Comparison of ENCODE assay signal across 8 cellular contexts in the genomic region with DNA sequence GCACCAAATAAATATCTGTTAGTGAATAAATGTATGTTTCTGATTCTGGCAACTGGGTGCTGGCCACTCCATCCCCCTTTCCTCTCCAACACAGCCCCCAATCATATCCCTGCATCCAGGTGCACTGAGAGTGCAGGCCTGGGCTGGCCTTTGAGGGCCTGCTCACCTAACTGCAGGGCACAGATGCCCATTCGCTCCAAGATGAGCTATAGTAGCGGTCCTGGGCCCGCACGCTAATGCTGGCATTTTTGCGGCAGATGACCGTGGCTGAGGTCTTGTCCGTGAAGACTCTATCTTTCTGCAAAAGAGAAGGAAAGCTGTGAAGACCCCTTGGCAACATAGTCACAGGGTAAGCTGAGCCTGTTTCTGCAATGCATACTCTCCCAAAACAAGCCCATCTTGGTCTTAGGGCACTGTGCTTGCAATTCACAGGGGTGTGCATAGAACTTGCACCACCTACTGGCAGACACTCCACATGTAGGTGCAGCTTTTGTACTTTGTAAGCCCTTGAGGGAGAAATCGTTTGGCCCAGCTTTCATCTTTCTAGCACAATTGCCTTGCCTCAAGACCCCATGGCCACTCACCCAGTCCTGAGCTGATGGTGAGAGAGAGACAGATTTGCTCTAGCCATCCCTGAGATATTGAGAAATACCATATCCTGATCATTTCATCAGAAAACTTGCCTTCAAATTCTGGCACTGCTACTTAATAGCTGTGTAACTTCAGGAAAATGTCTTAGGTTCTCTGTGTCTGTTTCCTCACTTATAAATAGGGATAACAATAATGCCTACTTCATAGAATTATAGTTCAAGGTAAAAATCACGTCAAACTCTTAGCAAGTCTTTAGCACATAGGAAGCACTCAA. TPM values are rescaled to one million over a fixed set of nuclear protein-coding genes. Genes with fewer than 3 reads are reported as not detected.
A peak's percentile ranks its signal among the peaks of the same experiment; 100 is the strongest.
DNase-seq lines count a peak whose midpoint lies in the region; ATAC-seq and TF ChIP-seq lines count a peak whose summit lies in the region.

No MANE protein-coding gene starts in this region.

- intact Hi-C loops in PC-9 (cut with micrococcal nuclease; ENCODE audit: unreplicated experiment): loop anchor here (1.0 kb wide), 2 partner anchors 30 to 159 kb away; no protein-coding TSS in a partner anchor

- no peak overlapping the region for H3K27ac Mint-ChIP-seq in stimulated activated memory B cell treated with anti-CD40 and anti-IgM and Interleukin-4, amounts not matched to agents 10 μg/mL and 1 μg/mL and 100 μg/mL, for 72 hours

- no TSS peak for BruUV-seq in PC-9 (replicated peaks; lab: Mats Ljungman, UMichigan)

- POLR2A ChIA-PET in HEK293 (lab: Yijun Ruan, JAX): interaction anchor here (1.0 to 1.2 kb wide), 2 partner anchors 30 to 160 kb away, joined by 3 to 4 read pairs; no protein-coding TSS in a partner anchor
- POLR2A ChIA-PET in PC-9 (lab: Charles Lee; ENCODE audit: unreplicated experiment): no interaction called here

- H3K9me2 ChIP-seq in PC-9 (ENCODE audit: insufficient read depth): no peaks in the 10 kb centered on the region

- H3K27me3 ChIP-seq in PC-9 (ENCODE audit: insufficient read depth, low read depth): no peaks in the 10 kb centered on the region
- no peaks in the 10 kb centered on the region for H3K27me3 ChIP-seq in kidney epithelial cell (ENCODE audit: control insufficient read depth, insufficient read depth, low read length)

- no peak overlapping the region for H3K4me3 Mint-ChIP-seq in stimulated activated memory B cell treated with anti-CD40 and anti-IgM and Interleukin-4, amounts not matched to agents 10 μg/mL and 1 μg/mL and 100 μg/mL, for 72 hours

- H3K4me3 ChIP-seq in HEK293 (ENCODE audit: low read depth, low read length) (no peak overlapping the region), PC-9 (no peak overlapping the region), astrocyte of the cerebellum (ENCODE audit: low read depth, low read length) (no peak overlapping the region), kidney epithelial cell (ENCODE audit: low read depth, low read length) (no peak overlapping the region)

- H3F3A ChIP-seq in PC-9 (ENCODE audit: insufficient read depth, low read depth): no peaks in the 10 kb centered on the region

- H3K27me3 Mint-ChIP-seq in stimulated activated memory B cell treated with anti-CD40 and anti-IgM and Interleukin-4, amounts not matched to agents 10 μg/mL and 1 μg/mL and 100 μg/mL, for 72 hours: no peaks in the 10 kb centered on the region

- H3K4me1 Mint-ChIP-seq in stimulated activated memory B cell treated with anti-CD40 and anti-IgM and Interleukin-4, amounts not matched to agents 10 μg/mL and 1 μg/mL and 100 μg/mL, for 72 hours: no peaks in the 10 kb centered on the region

- H4K20me1 ChIP-seq in PC-9 (ENCODE audit: insufficient read depth): no peaks in the 10 kb centered on the region

- H3K9me3 ChIP-seq in HEK293 (ENCODE audit: control insufficient read depth, insufficient read depth, low read depth, low read length) (no peaks in the 10 kb centered on the region), PC-9 (ENCODE audit: insufficient read depth, low read depth) (no peaks in the 10 kb centered on the region)

- no peaks in the 10 kb centered on the region for H3K9me3 Mint-ChIP-seq in stimulated activated memory B cell treated with anti-CD40 and anti-IgM and Interleukin-4, amounts not matched to agents 10 μg/mL and 1 μg/mL and 100 μg/mL, for 72 hours

- H3K4me2 ChIP-seq in PC-9: no peak overlapping the region

- H3K79me2 ChIP-seq in PC-9 (ENCODE audit: low read depth): no peaks in the 10 kb centered on the region

- no peaks in the 10 kb centered on the region for H3K4me1 ChIP-seq in HEK293 (ENCODE audit: control insufficient read depth, insufficient read depth, low read length)
- H3K4me1 ChIP-seq in PC-9 (replicated peaks; ENCODE audit: insufficient read depth): no peaks in the 10 kb centered on the region

- H3K27ac ChIP-seq in HEK293 (ENCODE audit: extremely low read depth, low read depth, low read length) (no peak overlapping the region), PC-9 (no peak overlapping the region)

- no peak overlapping the region for H2AFZ ChIP-seq in PC-9

- in situ Hi-C loops in astrocyte of the cerebellum (cut with HindIII; ENCODE audit: low sequenced_read_pairs): no loop called here

- no peaks in the 10 kb centered on the region for H3K36me3 Mint-ChIP-seq in stimulated activated memory B cell treated with anti-CD40 and anti-IgM and Interleukin-4, amounts not matched to agents 10 μg/mL and 1 μg/mL and 100 μg/mL, for 72 hours

- H3K36me3 ChIP-seq in HEK293 (ENCODE audit: control insufficient read depth in 2 of 2, insufficient read depth in 1 of 2, low read length in 2 of 2) (no peaks in the 10 kb centered on the region), PC-9 (ENCODE audit: low read depth) (no peaks in the 10 kb centered on the region), kidney epithelial cell (ENCODE audit: control insufficient read depth, insufficient read depth, low read length) (no peaks in the 10 kb centered on the region)

- ATAC-seq in stimulated activated memory B cell treated with anti-CD40 and anti-IgM and Interleukin-4, amounts not matched to agents 10 μg/mL and 1 μg/mL and 100 μg/mL, for 72 hours: peak; percentile 51

- DNase-seq in NCI-H2081 (lab: John Stamatoyannopoulos, UW) (peak; percentile 5 to 41), NCI-H2081 treated with DMSO at 0.1 percent for 48 hours (lab: John Stamatoyannopoulos, UW) (no peak), PC-9 (peak in 1 of 2 experiments; percentile 26), astrocyte of the cerebellum (ENCODE audit: low read depth) (peak; percentile 45), kidney epithelial cell (ENCODE audit: low read depth) (no peak), SHP77 treated with DMSO at 0.1 percent for 48 hours (lab: John Stamatoyannopoulos, UW) (no peak)

- TF ChIP-seq CTCF in HEK293 (tag by site-specific recombination; IDR thresholded peaks at IDR 0.05) (peak; percentile 73), PC-9 (conservative IDR thresholded peaks at IDR 0.05) (peak; percentile 67), astrocyte of the cerebellum (IDR thresholded peaks at IDR 0.05; ENCODE audit: low read depth, low read length, missing control alignments) (peak; percentile 89), kidney epithelial cell (IDR thresholded peaks at IDR 0.05; ENCODE audit: insufficient read depth, low read length, poor library complexity, severe bottlenecking) (peak; percentile 76)

- CTCF ChIA-PET in HEK293 (lab: Yijun Ruan, JAX) (interaction anchor here (0.7 to 3.5 kb wide), 30 partner anchors 8 to 1078 kb away, joined by 3 to 68 read pairs (median 4); partner anchors contain the start of gene IL12B), PC-9 (lab: Charles Lee) (interaction anchor here (0.6 to 2.0 kb wide), 6 partner anchors 28 to 771 kb away, joined by 3 to 13 read pairs (median 7); no protein-coding TSS in a partner anchor)

TF ChIP-seq in HEK293, 187 proteins besides CTCF, POLR2A, EP300 and RAD21:
- TF ChIP-seq ZSCAN30 (tag by site-specific recombination; IDR thresholded peaks at IDR 0.05): 0 out of 2 replicates have a peak, but pooled peaks have one; percentile 23
- 0 out of 2 replicates have a peak, but pooled peaks have one; percentile 11 for TF ChIP-seq ZNF768 (tag by site-specific recombination; IDR thresholded peaks at IDR 0.05)
- TF ChIP-seq, protein P1, sequence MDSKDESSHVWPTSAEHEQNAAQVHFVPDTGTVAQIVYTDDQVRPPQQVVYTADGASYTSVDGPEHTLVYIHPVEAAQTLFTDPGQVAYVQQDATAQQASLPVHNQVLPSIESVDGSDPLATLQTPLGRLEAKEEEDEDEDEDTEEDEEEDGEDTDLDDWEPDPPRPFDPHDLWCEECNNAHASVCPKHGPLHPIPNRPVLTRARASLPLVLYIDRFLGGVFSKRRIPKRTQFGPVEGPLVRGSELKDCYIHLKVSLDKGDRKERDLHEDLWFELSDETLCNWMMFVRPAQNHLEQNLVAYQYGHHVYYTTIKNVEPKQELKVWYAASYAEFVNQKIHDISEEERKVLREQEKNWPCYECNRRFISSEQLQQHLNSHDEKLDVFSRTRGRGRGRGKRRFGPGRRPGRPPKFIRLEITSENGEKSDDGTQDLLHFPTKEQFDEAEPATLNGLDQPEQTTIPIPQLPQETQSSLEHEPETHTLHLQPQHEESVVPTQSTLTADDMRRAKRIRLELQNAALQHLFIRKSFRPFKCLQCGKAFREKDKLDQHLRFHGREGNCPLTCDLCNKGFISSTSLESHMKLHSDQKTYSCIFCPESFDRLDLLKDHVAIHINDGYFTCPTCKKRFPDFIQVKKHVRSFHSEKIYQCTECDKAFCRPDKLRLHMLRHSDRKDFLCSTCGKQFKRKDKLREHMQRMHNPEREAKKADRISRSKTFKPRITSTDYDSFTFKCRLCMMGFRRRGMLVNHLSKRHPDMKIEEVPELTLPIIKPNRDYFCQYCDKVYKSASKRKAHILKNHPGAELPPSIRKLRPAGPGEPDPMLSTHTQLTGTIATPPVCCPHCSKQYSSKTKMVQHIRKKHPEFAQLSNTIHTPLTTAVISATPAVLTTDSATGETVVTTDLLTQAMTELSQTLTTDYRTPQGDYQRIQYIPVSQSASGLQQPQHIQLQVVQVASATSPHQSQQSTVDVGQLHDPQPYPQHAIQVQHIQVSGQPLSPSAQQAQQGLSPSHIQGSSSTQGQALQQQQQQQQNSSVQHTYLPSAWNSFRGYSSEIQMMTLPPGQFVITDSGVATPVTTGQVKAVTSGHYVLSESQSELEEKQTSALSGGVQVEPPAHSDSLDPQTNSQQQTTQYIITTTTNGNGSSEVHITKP (tag by site-specific recombination; IDR thresholded peaks at IDR 0.05): peak; percentile 48; the same call in 1 of the 2 replicates
- TF ChIP-seq ZNF473 (tag by site-specific recombination; IDR thresholded peaks at IDR 0.05): no peak
- peak; percentile 73 for TF ChIP-seq ZNF654 (tag by site-specific recombination; IDR thresholded peaks at IDR 0.05; ENCODE audit: low read depth)

RNA-seq across cellular contexts. Expression of gene IL12B, which starts 13.5 kb away (rescaled TPM):
- total RNA-seq in PC-9 (2021): not detected in 2 replicates
- not detected in 2 replicates for total RNA-seq in kidney epithelial cell

RNA-seq across cellular contexts. Expression of gene UBLCP1, which starts 53.7 kb away (rescaled TPM):
- total RNA-seq in PC-9 (2021) (22.1 and 27.8 TPM in 2 replicates), kidney epithelial cell (42.5 and 46.0 TPM in 2 replicates)

Comparison
In these comparisons a context has a peak if more than half of its experiments do, and no peak if none do; other contexts are left out.
1. DNase-seq: peak in NCI-H2081 (2 of 2) and astrocyte of the cerebellum (single experiment); none in NCI-H2081 treated with DMSO at 0.1 percent for 48 hours (single experiment), kidney epithelial cell (single experiment) and SHP77 treated with DMSO at 0.1 percent for 48 hours (single experiment).
2. Peak in every context shown above with its lines, with median percentiles within 50 percentile points of each other: CTCF ChIP-seq.